Comparison of ENCODE assay signal across 1 cellular context in the genomic region with DNA sequence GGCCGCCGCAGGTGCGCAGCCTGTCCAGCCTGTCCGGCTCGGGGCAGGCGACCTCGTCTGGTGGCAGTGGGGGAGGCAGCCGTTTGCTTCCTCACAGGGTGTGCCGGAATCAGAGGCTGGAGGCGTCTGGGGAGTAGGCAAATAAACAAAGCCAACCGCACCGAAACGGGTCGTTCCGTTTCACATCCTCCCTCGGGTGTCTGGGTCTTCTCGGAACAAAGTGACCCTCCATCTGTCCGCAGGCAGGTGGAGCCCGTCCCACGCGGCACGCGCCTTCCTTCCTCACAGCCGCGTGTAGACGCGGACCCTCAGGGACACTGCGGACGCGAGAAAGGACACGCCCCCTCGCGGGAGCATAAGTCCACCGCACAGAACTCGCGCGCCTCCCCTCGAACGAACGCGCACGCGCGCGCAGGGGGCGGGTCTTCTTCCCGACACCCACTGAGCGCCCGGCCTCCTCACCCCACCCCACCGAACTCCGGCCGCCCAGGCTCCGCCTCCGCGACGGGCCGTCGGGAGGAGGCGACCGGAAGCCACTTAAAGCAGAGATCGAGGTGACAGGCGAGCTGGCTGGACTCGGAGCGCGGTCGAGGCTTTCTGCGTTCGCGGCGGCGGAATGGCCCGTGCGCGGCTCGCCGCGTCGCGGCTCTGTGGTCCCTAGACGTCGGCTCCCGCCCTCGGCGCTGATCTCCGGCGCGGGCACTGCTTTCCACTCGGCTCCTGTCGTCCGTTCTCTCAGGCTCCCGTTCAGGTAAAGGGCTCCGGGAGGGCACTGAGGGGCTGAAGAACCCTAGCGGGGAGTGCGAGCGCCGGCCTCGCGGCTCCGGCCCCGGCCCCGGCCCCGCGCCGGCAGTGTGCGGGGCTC.
TF ChIP-seq lines count a peak whose summit lies in the region.

A gene with protein sequence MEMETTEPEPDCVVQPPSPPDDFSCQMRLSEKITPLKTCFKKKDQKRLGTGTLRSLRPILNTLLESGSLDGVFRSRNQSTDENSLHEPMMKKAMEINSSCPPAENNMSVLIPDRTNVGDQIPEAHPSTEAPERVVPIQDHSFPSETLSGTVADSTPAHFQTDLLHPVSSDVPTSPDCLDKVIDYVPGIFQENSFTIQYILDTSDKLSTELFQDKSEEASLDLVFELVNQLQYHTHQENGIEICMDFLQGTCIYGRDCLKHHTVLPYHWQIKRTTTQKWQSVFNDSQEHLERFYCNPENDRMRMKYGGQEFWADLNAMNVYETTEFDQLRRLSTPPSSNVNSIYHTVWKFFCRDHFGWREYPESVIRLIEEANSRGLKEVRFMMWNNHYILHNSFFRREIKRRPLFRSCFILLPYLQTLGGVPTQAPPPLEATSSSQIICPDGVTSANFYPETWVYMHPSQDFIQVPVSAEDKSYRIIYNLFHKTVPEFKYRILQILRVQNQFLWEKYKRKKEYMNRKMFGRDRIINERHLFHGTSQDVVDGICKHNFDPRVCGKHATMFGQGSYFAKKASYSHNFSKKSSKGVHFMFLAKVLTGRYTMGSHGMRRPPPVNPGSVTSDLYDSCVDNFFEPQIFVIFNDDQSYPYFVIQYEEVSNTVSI (plus strand): TSS at position 545 of the 865 bp plus-strand sequence. CDS start 3,108 bp downstream, outside the sequence.

TF ChIP-seq in K562, 482 proteins besides CTCF, POLR2A, EP300 and RAD21 (continued from another document and continues in another):
- TF ChIP-seq, protein P1, sequence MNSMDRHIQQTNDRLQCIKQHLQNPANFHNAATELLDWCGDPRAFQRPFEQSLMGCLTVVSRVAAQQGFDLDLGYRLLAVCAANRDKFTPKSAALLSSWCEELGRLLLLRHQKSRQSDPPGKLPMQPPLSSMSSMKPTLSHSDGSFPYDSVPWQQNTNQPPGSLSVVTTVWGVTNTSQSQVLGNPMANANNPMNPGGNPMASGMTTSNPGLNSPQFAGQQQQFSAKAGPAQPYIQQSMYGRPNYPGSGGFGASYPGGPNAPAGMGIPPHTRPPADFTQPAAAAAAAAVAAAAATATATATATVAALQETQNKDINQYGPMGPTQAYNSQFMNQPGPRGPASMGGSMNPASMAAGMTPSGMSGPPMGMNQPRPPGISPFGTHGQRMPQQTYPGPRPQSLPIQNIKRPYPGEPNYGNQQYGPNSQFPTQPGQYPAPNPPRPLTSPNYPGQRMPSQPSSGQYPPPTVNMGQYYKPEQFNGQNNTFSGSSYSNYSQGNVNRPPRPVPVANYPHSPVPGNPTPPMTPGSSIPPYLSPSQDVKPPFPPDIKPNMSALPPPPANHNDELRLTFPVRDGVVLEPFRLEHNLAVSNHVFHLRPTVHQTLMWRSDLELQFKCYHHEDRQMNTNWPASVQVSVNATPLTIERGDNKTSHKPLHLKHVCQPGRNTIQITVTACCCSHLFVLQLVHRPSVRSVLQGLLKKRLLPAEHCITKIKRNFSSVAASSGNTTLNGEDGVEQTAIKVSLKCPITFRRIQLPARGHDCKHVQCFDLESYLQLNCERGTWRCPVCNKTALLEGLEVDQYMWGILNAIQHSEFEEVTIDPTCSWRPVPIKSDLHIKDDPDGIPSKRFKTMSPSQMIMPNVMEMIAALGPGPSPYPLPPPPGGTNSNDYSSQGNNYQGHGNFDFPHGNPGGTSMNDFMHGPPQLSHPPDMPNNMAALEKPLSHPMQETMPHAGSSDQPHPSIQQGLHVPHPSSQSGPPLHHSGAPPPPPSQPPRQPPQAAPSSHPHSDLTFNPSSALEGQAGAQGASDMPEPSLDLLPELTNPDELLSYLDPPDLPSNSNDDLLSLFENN (IDR thresholded peaks at IDR 0.05; ENCODE audit: low read depth in 2 of 2, low read length in 2 of 2), result 0 out of 4 replicates have a peak, but pooled peaks of 1 of the 2 experiments have one; percentile 28
- TF ChIP-seq GTF2A2 (tag; IDR thresholded peaks at IDR 0.05), result peak; percentile 56; the same call in 1 of the 2 replicates
- TF ChIP-seq RFX7 (CRISPR knock-in tag; IDR thresholded peaks at IDR 0.05), result no peak
- TF ChIP-seq FOXK2 (conservative IDR thresholded peaks at IDR 0.05 in 1 of 2, IDR thresholded peaks at IDR 0.05 in 1 of 2; ENCODE audit: low read depth in 2 of 2), result peak in 1 of 2 experiments; percentile 91; a peak in 3 of 4 replicates
- peak; percentile 89 for TF ChIP-seq GATAD2A (IDR thresholded peaks at IDR 0.05)
- peak; percentile 96 for TF ChIP-seq ZBTB2 (IDR thresholded peaks at IDR 0.05)
- TF ChIP-seq ARID4B (CRISPR knock-in tag; IDR thresholded peaks at IDR 0.05), result peak; percentile 97
- TF ChIP-seq PKNOX1 (IDR thresholded peaks at IDR 0.05), result peak; percentile 81
- TF ChIP-seq ZFP1 (CRISPR knock-in tag; IDR thresholded peaks at IDR 0.05), result no peak
- peak; percentile 33 to 92 for TF ChIP-seq NONO (IDR thresholded peaks at IDR 0.05; ENCODE audit: low read depth in 2 of 2, low read length in 1 of 2)
- no peak for TF ChIP-seq KLF1 (tag; IDR thresholded peaks at IDR 0.05)
- no peak for TF ChIP-seq PPARD (CRISPR knock-in tag; IDR thresholded peaks at IDR 0.05)
- no peak for TF ChIP-seq PHB (CRISPR knock-in tag; IDR thresholded peaks at IDR 0.05)
- TF ChIP-seq GTF3C2 (IDR thresholded peaks at IDR 0.05; ENCODE audit: borderline replicate concordance, extremely low read depth, insufficient read length), result no peak
- no peak for TF ChIP-seq ZNF717 (CRISPR knock-in tag; IDR thresholded peaks at IDR 0.05)
- TF ChIP-seq KDM4B (IDR thresholded peaks at IDR 0.05; ENCODE audit: borderline replicate concordance in 2 of 2, low read depth in 1 of 2), result peak in 1 of 2 experiments; percentile 56; a peak in 1 of 4 replicates
- peak; percentile 77; the same call in 1 of the 2 replicates for TF ChIP-seq ZNF592 (IDR thresholded peaks at IDR 0.05)
- no peak for TF ChIP-seq SNIP1 (IDR thresholded peaks at IDR 0.05; ENCODE audit: low read depth)
- 0 out of 2 replicates have a peak, but pooled peaks have one; percentile 37 for TF ChIP-seq HDGF (IDR thresholded peaks at IDR 0.05)
- peak; percentile 61 for TF ChIP-seq C11orf30 (IDR thresholded peaks at IDR 0.05; ENCODE audit: low read depth)
- TF ChIP-seq ZNF175 (CRISPR knock-in tag; IDR thresholded peaks at IDR 0.05; ENCODE audit: low read depth), result 0 out of 2 replicates have a peak, but pooled peaks have one; percentile 10
- no peak; the same call in 1 of the 2 replicates for TF ChIP-seq NR1H2 (CRISPR knock-in tag; IDR thresholded peaks at IDR 0.05)
- no peak for TF ChIP-seq CHD1 (IDR thresholded peaks at IDR 0.05; ENCODE audit: low read length)
- TF ChIP-seq L3MBTL2 (IDR thresholded peaks at IDR 0.05), result peak; percentile 85
- TF ChIP-seq ZNF644 (tag; IDR thresholded peaks at IDR 0.05; ENCODE audit: low read depth), result peak; percentile 64; the same call in 1 of the 2 replicates
- TF ChIP-seq ZNF140 (CRISPR knock-in tag; IDR thresholded peaks at IDR 0.05), result no peak
- TF ChIP-seq NFIC (IDR thresholded peaks at IDR 0.05), result peak; percentile 48; the same call in 1 of the 2 replicates
- TF ChIP-seq, protein P2, sequence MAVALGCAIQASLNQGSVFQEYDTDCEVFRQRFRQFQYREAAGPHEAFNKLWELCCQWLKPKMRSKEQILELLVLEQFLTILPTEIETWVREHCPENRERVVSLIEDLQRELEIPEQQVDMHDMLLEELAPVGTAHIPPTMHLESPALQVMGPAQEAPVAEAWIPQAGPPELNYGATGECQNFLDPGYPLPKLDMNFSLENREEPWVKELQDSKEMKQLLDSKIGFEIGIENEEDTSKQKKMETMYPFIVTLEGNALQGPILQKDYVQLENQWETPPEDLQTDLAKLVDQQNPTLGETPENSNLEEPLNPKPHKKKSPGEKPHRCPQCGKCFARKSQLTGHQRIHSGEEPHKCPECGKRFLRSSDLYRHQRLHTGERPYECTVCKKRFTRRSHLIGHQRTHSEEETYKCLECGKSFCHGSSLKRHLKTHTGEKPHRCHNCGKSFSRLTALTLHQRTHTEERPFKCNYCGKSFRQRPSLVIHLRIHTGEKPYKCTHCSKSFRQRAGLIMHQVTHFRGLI (CRISPR knock-in tag; IDR thresholded peaks at IDR 0.05), result no peak
- TF ChIP-seq SMAD3 (CRISPR knock-in tag; conservative IDR thresholded peaks at IDR 0.05), result no peak
- TF ChIP-seq FUS (optimal IDR thresholded peaks at IDR 0.05; ENCODE audit: low read depth, low read length), result no peak
